1 cellular context compared by ENCODE assay signal in the genomic region with DNA sequence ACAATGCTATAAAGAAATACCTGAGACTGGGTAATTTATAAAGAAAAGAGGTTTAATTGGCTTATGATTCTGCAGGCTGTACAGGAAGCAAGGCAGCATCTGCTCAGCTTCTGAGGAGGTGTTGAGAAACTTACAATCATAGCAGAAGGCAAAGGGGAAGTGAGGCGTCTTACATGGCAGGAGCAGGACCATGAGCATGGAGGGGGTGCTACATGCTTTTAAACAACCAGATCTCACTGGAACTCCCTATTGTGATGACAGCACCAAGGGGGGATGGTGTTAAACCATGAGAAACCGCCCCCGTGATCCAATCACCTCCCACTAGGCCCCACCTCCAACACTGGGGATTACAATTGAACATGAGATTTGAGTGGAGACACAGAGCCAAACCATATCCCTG.
TF ChIP-seq lines count a peak whose summit lies in the region.
"Not testable (repeated sequence)": the region's sequence is repeated elsewhere in the genome, so short reads cannot be mapped to it uniquely, and the experiment has no call there.

No MANE protein-coding gene starts in this region.

TF ChIP-seq in K562, 482 proteins besides CTCF, POLR2A, EP300 and RAD21 (continued from another document):
- TF ChIP-seq, protein P1, sequence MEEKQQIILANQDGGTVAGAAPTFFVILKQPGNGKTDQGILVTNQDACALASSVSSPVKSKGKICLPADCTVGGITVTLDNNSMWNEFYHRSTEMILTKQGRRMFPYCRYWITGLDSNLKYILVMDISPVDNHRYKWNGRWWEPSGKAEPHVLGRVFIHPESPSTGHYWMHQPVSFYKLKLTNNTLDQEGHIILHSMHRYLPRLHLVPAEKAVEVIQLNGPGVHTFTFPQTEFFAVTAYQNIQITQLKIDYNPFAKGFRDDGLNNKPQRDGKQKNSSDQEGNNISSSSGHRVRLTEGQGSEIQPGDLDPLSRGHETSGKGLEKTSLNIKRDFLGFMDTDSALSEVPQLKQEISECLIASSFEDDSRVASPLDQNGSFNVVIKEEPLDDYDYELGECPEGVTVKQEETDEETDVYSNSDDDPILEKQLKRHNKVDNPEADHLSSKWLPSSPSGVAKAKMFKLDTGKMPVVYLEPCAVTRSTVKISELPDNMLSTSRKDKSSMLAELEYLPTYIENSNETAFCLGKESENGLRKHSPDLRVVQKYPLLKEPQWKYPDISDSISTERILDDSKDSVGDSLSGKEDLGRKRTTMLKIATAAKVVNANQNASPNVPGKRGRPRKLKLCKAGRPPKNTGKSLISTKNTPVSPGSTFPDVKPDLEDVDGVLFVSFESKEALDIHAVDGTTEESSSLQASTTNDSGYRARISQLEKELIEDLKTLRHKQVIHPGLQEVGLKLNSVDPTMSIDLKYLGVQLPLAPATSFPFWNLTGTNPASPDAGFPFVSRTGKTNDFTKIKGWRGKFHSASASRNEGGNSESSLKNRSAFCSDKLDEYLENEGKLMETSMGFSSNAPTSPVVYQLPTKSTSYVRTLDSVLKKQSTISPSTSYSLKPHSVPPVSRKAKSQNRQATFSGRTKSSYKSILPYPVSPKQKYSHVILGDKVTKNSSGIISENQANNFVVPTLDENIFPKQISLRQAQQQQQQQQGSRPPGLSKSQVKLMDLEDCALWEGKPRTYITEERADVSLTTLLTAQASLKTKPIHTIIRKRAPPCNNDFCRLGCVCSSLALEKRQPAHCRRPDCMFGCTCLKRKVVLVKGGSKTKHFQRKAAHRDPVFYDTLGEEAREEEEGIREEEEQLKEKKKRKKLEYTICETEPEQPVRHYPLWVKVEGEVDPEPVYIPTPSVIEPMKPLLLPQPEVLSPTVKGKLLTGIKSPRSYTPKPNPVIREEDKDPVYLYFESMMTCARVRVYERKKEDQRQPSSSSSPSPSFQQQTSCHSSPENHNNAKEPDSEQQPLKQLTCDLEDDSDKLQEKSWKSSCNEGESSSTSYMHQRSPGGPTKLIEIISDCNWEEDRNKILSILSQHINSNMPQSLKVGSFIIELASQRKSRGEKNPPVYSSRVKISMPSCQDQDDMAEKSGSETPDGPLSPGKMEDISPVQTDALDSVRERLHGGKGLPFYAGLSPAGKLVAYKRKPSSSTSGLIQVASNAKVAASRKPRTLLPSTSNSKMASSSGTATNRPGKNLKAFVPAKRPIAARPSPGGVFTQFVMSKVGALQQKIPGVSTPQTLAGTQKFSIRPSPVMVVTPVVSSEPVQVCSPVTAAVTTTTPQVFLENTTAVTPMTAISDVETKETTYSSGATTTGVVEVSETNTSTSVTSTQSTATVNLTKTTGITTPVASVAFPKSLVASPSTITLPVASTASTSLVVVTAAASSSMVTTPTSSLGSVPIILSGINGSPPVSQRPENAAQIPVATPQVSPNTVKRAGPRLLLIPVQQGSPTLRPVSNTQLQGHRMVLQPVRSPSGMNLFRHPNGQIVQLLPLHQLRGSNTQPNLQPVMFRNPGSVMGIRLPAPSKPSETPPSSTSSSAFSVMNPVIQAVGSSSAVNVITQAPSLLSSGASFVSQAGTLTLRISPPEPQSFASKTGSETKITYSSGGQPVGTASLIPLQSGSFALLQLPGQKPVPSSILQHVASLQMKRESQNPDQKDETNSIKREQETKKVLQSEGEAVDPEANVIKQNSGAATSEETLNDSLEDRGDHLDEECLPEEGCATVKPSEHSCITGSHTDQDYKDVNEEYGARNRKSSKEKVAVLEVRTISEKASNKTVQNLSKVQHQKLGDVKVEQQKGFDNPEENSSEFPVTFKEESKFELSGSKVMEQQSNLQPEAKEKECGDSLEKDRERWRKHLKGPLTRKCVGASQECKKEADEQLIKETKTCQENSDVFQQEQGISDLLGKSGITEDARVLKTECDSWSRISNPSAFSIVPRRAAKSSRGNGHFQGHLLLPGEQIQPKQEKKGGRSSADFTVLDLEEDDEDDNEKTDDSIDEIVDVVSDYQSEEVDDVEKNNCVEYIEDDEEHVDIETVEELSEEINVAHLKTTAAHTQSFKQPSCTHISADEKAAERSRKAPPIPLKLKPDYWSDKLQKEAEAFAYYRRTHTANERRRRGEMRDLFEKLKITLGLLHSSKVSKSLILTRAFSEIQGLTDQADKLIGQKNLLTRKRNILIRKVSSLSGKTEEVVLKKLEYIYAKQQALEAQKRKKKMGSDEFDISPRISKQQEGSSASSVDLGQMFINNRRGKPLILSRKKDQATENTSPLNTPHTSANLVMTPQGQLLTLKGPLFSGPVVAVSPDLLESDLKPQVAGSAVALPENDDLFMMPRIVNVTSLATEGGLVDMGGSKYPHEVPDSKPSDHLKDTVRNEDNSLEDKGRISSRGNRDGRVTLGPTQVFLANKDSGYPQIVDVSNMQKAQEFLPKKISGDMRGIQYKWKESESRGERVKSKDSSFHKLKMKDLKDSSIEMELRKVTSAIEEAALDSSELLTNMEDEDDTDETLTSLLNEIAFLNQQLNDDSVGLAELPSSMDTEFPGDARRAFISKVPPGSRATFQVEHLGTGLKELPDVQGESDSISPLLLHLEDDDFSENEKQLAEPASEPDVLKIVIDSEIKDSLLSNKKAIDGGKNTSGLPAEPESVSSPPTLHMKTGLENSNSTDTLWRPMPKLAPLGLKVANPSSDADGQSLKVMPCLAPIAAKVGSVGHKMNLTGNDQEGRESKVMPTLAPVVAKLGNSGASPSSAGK (IDR thresholded peaks at IDR 0.05), result peak; percentile 56
- peak; percentile 16; the same call in 1 of the 2 replicates for TF ChIP-seq CREM (IDR thresholded peaks at IDR 0.05; ENCODE audit: low read depth)
- TF ChIP-seq, protein P2, sequence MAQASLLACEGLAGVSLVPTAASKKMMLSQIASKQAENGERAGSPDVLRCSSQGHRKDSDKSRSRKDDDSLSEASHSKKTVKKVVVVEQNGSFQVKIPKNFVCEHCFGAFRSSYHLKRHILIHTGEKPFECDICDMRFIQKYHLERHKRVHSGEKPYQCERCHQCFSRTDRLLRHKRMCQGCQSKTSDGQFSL (CRISPR knock-in tag; IDR thresholded peaks at IDR 0.05), result 0 out of 2 replicates have a peak, but pooled peaks have one; percentile 19
- TF ChIP-seq, protein P2 (tag; IDR thresholded peaks at IDR 0.05), result not testable (repeated sequence)
- TF ChIP-seq, protein P3, sequence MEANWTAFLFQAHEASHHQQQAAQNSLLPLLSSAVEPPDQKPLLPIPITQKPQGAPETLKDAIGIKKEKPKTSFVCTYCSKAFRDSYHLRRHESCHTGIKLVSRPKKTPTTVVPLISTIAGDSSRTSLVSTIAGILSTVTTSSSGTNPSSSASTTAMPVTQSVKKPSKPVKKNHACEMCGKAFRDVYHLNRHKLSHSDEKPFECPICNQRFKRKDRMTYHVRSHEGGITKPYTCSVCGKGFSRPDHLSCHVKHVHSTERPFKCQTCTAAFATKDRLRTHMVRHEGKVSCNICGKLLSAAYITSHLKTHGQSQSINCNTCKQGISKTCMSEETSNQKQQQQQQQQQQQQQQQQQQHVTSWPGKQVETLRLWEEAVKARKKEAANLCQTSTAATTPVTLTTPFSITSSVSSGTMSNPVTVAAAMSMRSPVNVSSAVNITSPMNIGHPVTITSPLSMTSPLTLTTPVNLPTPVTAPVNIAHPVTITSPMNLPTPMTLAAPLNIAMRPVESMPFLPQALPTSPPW (CRISPR knock-in tag; IDR thresholded peaks at IDR 0.05), result peak; percentile 20; the same call in 1 of the 2 replicates
- TF ChIP-seq, protein P4, sequence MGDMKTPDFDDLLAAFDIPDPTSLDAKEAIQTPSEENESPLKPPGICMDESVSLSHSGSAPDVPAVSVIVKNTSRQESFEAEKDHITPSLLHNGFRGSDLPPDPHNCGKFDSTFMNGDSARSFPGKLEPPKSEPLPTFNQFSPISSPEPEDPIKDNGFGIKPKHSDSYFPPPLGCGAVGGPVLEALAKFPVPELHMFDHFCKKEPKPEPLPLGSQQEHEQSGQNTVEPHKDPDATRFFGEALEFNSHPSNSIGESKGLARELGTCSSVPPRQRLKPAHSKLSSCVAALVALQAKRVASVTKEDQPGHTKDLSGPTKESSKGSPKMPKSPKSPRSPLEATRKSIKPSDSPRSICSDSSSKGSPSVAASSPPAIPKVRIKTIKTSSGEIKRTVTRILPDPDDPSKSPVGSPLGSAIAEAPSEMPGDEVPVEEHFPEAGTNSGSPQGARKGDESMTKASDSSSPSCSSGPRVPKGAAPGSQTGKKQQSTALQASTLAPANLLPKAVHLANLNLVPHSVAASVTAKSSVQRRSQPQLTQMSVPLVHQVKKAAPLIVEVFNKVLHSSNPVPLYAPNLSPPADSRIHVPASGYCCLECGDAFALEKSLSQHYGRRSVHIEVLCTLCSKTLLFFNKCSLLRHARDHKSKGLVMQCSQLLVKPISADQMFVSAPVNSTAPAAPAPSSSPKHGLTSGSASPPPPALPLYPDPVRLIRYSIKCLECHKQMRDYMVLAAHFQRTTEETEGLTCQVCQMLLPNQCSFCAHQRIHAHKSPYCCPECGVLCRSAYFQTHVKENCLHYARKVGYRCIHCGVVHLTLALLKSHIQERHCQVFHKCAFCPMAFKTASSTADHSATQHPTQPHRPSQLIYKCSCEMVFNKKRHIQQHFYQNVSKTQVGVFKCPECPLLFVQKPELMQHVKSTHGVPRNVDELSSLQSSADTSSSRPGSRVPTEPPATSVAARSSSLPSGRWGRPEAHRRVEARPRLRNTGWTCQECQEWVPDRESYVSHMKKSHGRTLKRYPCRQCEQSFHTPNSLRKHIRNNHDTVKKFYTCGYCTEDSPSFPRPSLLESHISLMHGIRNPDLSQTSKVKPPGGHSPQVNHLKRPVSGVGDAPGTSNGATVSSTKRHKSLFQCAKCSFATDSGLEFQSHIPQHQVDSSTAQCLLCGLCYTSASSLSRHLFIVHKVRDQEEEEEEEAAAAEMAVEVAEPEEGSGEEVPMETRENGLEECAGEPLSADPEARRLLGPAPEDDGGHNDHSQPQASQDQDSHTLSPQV (IDR thresholded peaks at IDR 0.05), result 0 out of 2 replicates have a peak, but pooled peaks have one; percentile 14
- peak; percentile 82 for TF ChIP-seq SPI1 (IDR thresholded peaks at IDR 0.05; ENCODE audit: borderline replicate concordance, low read depth, low read length)
- peak; percentile 52; the same call in 1 of the 2 replicates for TF ChIP-seq EGR1 (conservative IDR thresholded peaks at IDR 0.05)
- TF ChIP-seq CXXC5 (CRISPR knock-in tag; IDR thresholded peaks at IDR 0.05), result 0 out of 2 replicates have a peak, but pooled peaks have one; percentile 12
- 0 out of 2 replicates have a peak, but pooled peaks have one; percentile 18 for TF ChIP-seq SMAD4 (CRISPR knock-in tag; conservative IDR thresholded peaks at IDR 0.05)
